ENCODE assay signal across 11 cellular contexts in genomic region chr10:60810437-60811182, GRCh38. TPM values are rescaled to one million over a fixed set of nuclear protein-coding genes. Genes with fewer than 3 reads are reported as not detected.
A peak's percentile ranks its signal among the peaks of the same experiment; 100 is the strongest.
DNase-seq lines count a peak whose midpoint lies in the region; ATAC-seq and TF ChIP-seq lines count a peak whose summit lies in the region.
"Had no signal": no experiment of that assay in that cellular context is flagged by ENCODE, and none has a peak within 500 bp of the region (broad histone marks: within the 10 kb centered on the region; RNA-seq: fewer than 3 reads in every experiment).

No MANE protein-coding gene starts in this region.

- no peaks in the 10 kb centered on the region for H3K36me3 Mint-ChIP-seq in progenitor cell of endocrine pancreas (ENCODE audit: insufficient read depth)

- no peaks in the 10 kb centered on the region for H3K4me1 Mint-ChIP-seq in progenitor cell of endocrine pancreas (ENCODE audit: low read depth)
- H3K4me1 Mint-ChIP-seq: B cell, GM23338 had no signal

- no peak overlapping the region for H3K4me3 ChIP-seq in fibroblast of mammary gland (ENCODE audit: control insufficient read depth, low read depth, low read length)
- no peak overlapping the region for H3K4me3 ChIP-seq in mucosa of descending colon
- H3K4me3 ChIP-seq: GM23338 had no signal

- ATAC-seq in Right ventricle myocardium inferior (peak; percentile 94), mucosa of descending colon (peak; percentile 38), GM21825 (IDR thresholded peaks at IDR 0.05; ENCODE audit: unreplicated experiment) (no peak), HG03097 (IDR thresholded peaks at IDR 0.05; ENCODE audit: low FRiP score, unreplicated experiment) (no peak)
- ATAC-seq: GM23338 had no signal

- no peak for DNase-seq in Right ventricle myocardium inferior (ENCODE audit: missing footprints)
- no peak for DNase-seq in cardiac septum (ENCODE audit: low spot score)
- peak; percentile 52 for DNase-seq in fibroblast of mammary gland (ENCODE audit: low read depth)
- DNase-seq in mucosa of descending colon: no peak
- DNase-seq in progenitor cell of endocrine pancreas (ENCODE audit: low spot score, unreplicated experiment): no peak
- DNase-seq in activated naive CD4-positive, alpha-beta T cell treated with anti-CD3 and anti-CD28 coated beads, Interleukin-2, amount 50 U/mL, for 16 hours: no peak
- DNase-seq: cerebellar nuclear complex had no signal

- H3K4me3 Mint-ChIP-seq in progenitor cell of endocrine pancreas (ENCODE audit: low read depth): no peak overlapping the region
- H3K4me3 Mint-ChIP-seq: B cell, GM23338 had no signal

- no peaks in the 10 kb centered on the region for H3K9me3 ChIP-seq in mucosa of descending colon

- H3K4me1 ChIP-seq in mucosa of descending colon (ENCODE audit: low read depth): no peaks in the 10 kb centered on the region

- intact Hi-C loops in Right ventricle myocardium inferior (cut with DNase I) (loop anchor here (5.0 kb wide), 1 partner anchor 922 kb away; no protein-coding TSS in a partner anchor), cardiac septum (cut with DNase I) (loop anchor here (10.0 kb wide), 2 partner anchors 324 to 924 kb away; no protein-coding TSS in a partner anchor), mucosa of descending colon (cut with DNase I, micrococcal nuclease) (loop anchor here in 1 of 2 donors (10.0 kb wide), 1 partner anchor 474 kb away; no protein-coding TSS in a partner anchor)

- H3K9me3 Mint-ChIP-seq in progenitor cell of endocrine pancreas (ENCODE audit: low read depth): no peaks in the 10 kb centered on the region
- H3K9me3 Mint-ChIP-seq: GM23338 had no signal

- H3K36me3 ChIP-seq in mucosa of descending colon (ENCODE audit: low read depth): no peaks in the 10 kb centered on the region

- H3K27ac Mint-ChIP-seq in progenitor cell of endocrine pancreas: no peak overlapping the region
- H3K27ac Mint-ChIP-seq: B cell, GM23338 had no signal

- H3K27me3 Mint-ChIP-seq in progenitor cell of endocrine pancreas: no peaks in the 10 kb centered on the region
- H3K27me3 Mint-ChIP-seq: B cell had no signal

- TF ChIP-seq CTCF in fibroblast of mammary gland (conservative IDR thresholded peaks at IDR 0.05; ENCODE audit: control insufficient read depth, insufficient read depth, low read depth, low read length): no peak
- TF ChIP-seq CTCF in mucosa of descending colon (IDR thresholded peaks at IDR 0.05): no peak
- no peak for TF ChIP-seq CTCF in progenitor cell of endocrine pancreas (IDR thresholded peaks at IDR 0.05; ENCODE audit: unreplicated experiment)

RNA-seq across cellular contexts. Expression of gene CDK1, which starts 32.3 kb away (rescaled TPM):
- total RNA-seq in Right ventricle myocardium inferior (4.1 TPM), cardiac septum (0.35 TPM), mucosa of descending colon (10 to 100 TPM in 1 of 3 donors, 1 to 10 TPM in 2; 2.7 to 21.2 (median 6.6) TPM), progenitor cell of endocrine pancreas (38.2 and 39.2 TPM in 2 replicates)

Comparison
In these comparisons a context has a peak if more than half of its experiments do, and no peak if none do; other contexts are left out.
1. ATAC-seq: peak in Right ventricle myocardium inferior (single experiment) and mucosa of descending colon (single experiment); none in GM21825 (single experiment) and HG03097 (single experiment).